ENCODE assay signal across 22 cellular contexts in the genomic region with DNA sequence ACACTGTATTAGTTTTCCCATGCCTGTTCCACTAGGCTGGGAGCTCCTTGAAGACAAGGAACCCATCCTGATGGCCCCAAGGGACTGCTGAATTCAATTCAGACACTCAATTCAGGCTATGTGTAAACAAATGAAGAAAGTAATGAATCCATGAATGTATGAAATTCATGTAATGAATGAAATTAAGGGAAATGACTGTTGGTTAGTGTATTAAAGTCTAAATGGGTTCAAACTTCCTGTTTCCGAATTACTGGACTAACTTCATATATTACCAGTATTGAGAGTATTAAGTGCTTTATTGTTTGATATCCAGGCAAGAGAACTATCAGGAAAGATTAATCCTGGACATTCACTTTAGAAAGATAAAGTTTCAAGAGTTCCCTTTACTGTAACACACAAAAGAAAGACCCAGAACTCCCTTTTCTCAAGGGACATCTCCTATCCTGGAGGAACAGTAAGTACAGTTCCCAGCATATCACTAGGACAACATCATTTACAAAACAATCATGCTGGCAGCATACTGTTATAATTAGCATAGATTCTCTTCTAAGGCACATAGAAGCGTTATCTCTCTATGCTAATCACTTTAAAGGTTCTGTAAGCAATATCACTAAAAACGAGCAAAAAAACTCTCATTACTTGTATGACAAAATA. TPM values are rescaled to one million over a fixed set of nuclear protein-coding genes. Genes with fewer than 3 reads are reported as not detected.
DNase-seq lines count a peak whose midpoint lies in the region; ATAC-seq and TF ChIP-seq lines count a peak whose summit lies in the region.
"Had no signal": no experiment of that assay in that cellular context is flagged by ENCODE, and none has a peak within 500 bp of the region (broad histone marks: within the 10 kb centered on the region; RNA-seq: fewer than 3 reads in every experiment).

No MANE protein-coding gene starts in this region.

- H3K27me3 ChIP-seq in HUES48 (ENCODE audit: control insufficient read depth, insufficient read depth, low read length), result no peaks in the 10 kb centered on the region
- H3K27me3 ChIP-seq in neural progenitor cell, result no peaks in the 10 kb centered on the region

- ATAC-seq in SK-N-SH treated with all-trans-retinoic acid at 6 μM for 48 hours, result no peak
- ATAC-seq: A549 had no signal

- peaks cover 74% of the 10 kb centered on the region for H3K79me2 ChIP-seq in neural progenitor cell (ENCODE audit: low read depth)

- H3K27ac ChIP-seq in HUES48 (ENCODE audit: low read depth, low read length) (peak overlapping the region; percentile 75), epithelial cell of prostate (peak overlapping the region; percentile 95), neural progenitor cell (no peak overlapping the region)
- H3K27ac ChIP-seq: A549, PC-9 had no signal

- H3K4me2 ChIP-seq in neural progenitor cell, result peak overlapping the region; percentile 8
- H3K4me2 ChIP-seq: A549, PC-9, SK-N-SH had no signal

- no peak overlapping the region for H3K4me3 Mint-ChIP-seq in neural progenitor cell

- DNase-seq in CD1c-positive myeloid dendritic cell (ENCODE audit: extremely low spot score) (peak; percentile 44), epithelial cell of prostate (ENCODE audit: low read depth, low spot score) (no peak), neural progenitor cell (ENCODE audit: low spot score) (no peak), D341Med (ENCODE audit: low spot score) (no peak), NCI-H446 treated with DMSO at 0.1 percent for 48 hours (lab: John Stamatoyannopoulos, UW) (no peak)
- DNase-seq: C1 segment of cervical spinal cord, DMS 273 treated with DMSO at 0.1 percent for 48 hours, GF-D8, IMR-90, Kasumi-1, NCI-H1105, NCI-H1694, NCI-H2107, NCI-H345, NCI-H69, PC-9, SHP77, SK-N-SH had no signal

- H3K36me3 ChIP-seq in HUES48 (ENCODE audit: control insufficient read depth, insufficient read depth, low read length), result no peaks in the 10 kb centered on the region
- H3K36me3 ChIP-seq in neural progenitor cell, result no peaks in the 10 kb centered on the region

- H3K27me3 Mint-ChIP-seq in neural progenitor cell (ENCODE audit: insufficient read depth, low read depth), result peaks cover 4% of the 10 kb centered on the region

- peaks cover 50% of the 10 kb centered on the region for H3K4me1 ChIP-seq in HUES48 (ENCODE audit: control insufficient read depth, insufficient read depth, low read length)
- H3K4me1 ChIP-seq in neural progenitor cell, result peaks cover 55% of the 10 kb centered on the region

- H3K4me3 ChIP-seq in HUES48 (ENCODE audit: low read depth, low read length), result peak overlapping the region; percentile 4; the same call in 1 of the 2 replicates
- H3K4me3 ChIP-seq in neural progenitor cell, result no peak overlapping the region
- H3K4me3 ChIP-seq: A549, PC-9 had no signal

- peaks cover 22% of the 10 kb centered on the region for H4K20me1 ChIP-seq in neural progenitor cell (ENCODE audit: low read depth)

- H3K27ac Mint-ChIP-seq in neural progenitor cell, result no peak overlapping the region

- H3K36me3 Mint-ChIP-seq in neural progenitor cell, result peaks cover 5% of the 10 kb centered on the region

- H3F3A ChIP-seq in neural progenitor cell (ENCODE audit: low read depth), result peaks cover 27% of the 10 kb centered on the region

- no peaks in the 10 kb centered on the region for H3K9me3 ChIP-seq in HUES48 (ENCODE audit: control insufficient read depth, insufficient read depth, low read length)
- no peaks in the 10 kb centered on the region for H3K9me3 ChIP-seq in neural progenitor cell (ENCODE audit: low read depth)
- H3K9me3 ChIP-seq: A549, SK-N-SH had no signal

- no peak overlapping the region for H2AFZ ChIP-seq in neural progenitor cell (replicated peaks)
- H2AFZ ChIP-seq: PC-9 had no signal

- H3K4me1 Mint-ChIP-seq in neural progenitor cell, result peaks cover 51% of the 10 kb centered on the region

- peaks cover 6% of the 10 kb centered on the region for H3K9me3 Mint-ChIP-seq in neural progenitor cell

- TF ChIP-seq CTCF in neural progenitor cell (IDR thresholded peaks at IDR 0.05), result no peak

- H3K9ac ChIP-seq in HUES48 (ENCODE audit: low read depth, low read length) (no peak overlapping the region), neural progenitor cell (no peak overlapping the region)
- H3K9ac ChIP-seq: SK-N-SH had no signal

TF ChIP-seq in SK-N-SH treated with all-trans-retinoic acid at 6 μM for 48 hours, 23 proteins besides CTCF, POLR2A, EP300 and RAD21:
- TF ChIP-seq, protein P1, sequence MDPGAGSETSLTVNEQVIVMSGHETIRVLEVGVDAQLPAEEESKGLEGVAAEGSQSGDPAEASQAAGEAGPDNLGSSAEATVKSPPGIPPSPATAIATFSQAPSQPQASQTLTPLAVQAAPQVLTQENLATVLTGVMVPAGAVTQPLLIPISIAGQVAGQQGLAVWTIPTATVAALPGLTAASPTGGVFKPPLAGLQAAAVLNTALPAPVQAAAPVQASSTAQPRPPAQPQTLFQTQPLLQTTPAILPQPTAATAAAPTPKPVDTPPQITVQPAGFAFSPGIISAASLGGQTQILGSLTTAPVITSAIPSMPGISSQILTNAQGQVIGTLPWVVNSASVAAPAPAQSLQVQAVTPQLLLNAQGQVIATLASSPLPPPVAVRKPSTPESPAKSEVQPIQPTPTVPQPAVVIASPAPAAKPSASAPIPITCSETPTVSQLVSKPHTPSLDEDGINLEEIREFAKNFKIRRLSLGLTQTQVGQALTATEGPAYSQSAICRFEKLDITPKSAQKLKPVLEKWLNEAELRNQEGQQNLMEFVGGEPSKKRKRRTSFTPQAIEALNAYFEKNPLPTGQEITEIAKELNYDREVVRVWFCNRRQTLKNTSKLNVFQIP (CRISPR knock-in tag; IDR thresholded peaks at IDR 0.05; ENCODE audit: borderline replicate concordance, low read depth), result no peak
- no peak for TF ChIP-seq ZNF70 (CRISPR knock-in tag; IDR thresholded peaks at IDR 0.05)
- TF ChIP-seq SNAI2 (CRISPR knock-in tag; IDR thresholded peaks at IDR 0.05), result no peak
- TF ChIP-seq PPARA (CRISPR knock-in tag; IDR thresholded peaks at IDR 0.05; ENCODE audit: borderline replicate concordance), result no peak
- TF ChIP-seq, protein P2, sequence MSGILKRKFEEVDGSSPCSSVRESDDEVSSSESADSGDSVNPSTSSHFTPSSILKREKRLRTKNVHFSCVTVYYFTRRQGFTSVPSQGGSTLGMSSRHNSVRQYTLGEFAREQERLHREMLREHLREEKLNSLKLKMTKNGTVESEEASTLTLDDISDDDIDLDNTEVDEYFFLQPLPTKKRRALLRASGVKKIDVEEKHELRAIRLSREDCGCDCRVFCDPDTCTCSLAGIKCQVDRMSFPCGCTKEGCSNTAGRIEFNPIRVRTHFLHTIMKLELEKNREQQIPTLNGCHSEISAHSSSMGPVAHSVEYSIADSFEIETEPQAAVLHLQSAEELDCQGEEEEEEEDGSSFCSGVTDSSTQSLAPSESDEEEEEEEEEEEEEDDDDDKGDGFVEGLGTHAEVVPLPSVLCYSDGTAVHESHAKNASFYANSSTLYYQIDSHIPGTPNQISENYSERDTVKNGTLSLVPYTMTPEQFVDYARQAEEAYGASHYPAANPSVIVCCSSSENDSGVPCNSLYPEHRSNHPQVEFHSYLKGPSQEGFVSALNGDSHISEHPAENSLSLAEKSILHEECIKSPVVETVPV (CRISPR knock-in tag; IDR thresholded peaks at IDR 0.05), result no peak
- no peak for TF ChIP-seq ESRRG (CRISPR knock-in tag; IDR thresholded peaks at IDR 0.05)
- TF ChIP-seq, protein P3, sequence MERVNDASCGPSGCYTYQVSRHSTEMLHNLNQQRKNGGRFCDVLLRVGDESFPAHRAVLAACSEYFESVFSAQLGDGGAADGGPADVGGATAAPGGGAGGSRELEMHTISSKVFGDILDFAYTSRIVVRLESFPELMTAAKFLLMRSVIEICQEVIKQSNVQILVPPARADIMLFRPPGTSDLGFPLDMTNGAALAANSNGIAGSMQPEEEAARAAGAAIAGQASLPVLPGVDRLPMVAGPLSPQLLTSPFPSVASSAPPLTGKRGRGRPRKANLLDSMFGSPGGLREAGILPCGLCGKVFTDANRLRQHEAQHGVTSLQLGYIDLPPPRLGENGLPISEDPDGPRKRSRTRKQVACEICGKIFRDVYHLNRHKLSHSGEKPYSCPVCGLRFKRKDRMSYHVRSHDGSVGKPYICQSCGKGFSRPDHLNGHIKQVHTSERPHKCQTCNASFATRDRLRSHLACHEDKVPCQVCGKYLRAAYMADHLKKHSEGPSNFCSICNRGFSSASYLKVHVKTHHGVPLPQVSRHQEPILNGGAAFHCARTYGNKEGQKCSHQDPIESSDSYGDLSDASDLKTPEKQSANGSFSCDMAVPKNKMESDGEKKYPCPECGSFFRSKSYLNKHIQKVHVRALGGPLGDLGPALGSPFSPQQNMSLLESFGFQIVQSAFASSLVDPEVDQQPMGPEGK (CRISPR knock-in tag; IDR thresholded peaks at IDR 0.05; ENCODE audit: borderline replicate concordance), result no peak
- TF ChIP-seq ISL1 (CRISPR knock-in tag; IDR thresholded peaks at IDR 0.05), result no peak
- no peak for TF ChIP-seq TCF4 (CRISPR knock-in tag; IDR thresholded peaks at IDR 0.05; ENCODE audit: borderline replicate concordance)
- TF ChIP-seq TOX (CRISPR knock-in tag; IDR thresholded peaks at IDR 0.05; ENCODE audit: borderline replicate concordance), result no peak
- TF ChIP-seq ZFP30 (CRISPR knock-in tag; IDR thresholded peaks at IDR 0.05), result no peak
- no peak for TF ChIP-seq RARB (CRISPR knock-in tag; IDR thresholded peaks at IDR 0.05)
- TF ChIP-seq GLIS3 (CRISPR knock-in tag; IDR thresholded peaks at IDR 0.05), result no peak
- no peak for TF ChIP-seq ZNF8 (CRISPR knock-in tag; IDR thresholded peaks at IDR 0.05)
- no peak for TF ChIP-seq OSR1 (CRISPR knock-in tag; IDR thresholded peaks at IDR 0.05)
- no peak for TF ChIP-seq ZNF565 (CRISPR knock-in tag; conservative IDR thresholded peaks at IDR 0.05; ENCODE audit: low read depth)
- no peak for TF ChIP-seq ARNTL (CRISPR knock-in tag; IDR thresholded peaks at IDR 0.05; ENCODE audit: borderline replicate concordance, low read depth)
- TF ChIP-seq, protein P4, sequence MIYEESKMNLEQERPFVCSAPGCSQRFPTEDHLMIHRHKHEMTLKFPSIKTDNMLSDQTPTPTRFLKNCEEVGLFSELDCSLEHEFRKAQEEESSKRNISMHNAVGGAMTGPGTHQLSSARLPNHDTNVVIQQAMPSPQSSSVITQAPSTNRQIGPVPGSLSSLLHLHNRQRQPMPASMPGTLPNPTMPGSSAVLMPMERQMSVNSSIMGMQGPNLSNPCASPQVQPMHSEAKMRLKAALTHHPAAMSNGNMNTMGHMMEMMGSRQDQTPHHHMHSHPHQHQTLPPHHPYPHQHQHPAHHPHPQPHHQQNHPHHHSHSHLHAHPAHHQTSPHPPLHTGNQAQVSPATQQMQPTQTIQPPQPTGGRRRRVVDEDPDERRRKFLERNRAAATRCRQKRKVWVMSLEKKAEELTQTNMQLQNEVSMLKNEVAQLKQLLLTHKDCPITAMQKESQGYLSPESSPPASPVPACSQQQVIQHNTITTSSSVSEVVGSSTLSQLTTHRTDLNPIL (CRISPR knock-in tag; IDR thresholded peaks at IDR 0.05; ENCODE audit: low read depth), result no peak
- no peak for TF ChIP-seq BACH2 (CRISPR knock-in tag; IDR thresholded peaks at IDR 0.05; ENCODE audit: borderline replicate concordance)
- no peak for TF ChIP-seq ZFP3 (CRISPR knock-in tag; IDR thresholded peaks at IDR 0.05)
TF ChIP-seq in SK-N-SH treated with all-trans-retinoic acid at 6 μM for 48 hours: peak in this region for 0.

RNA-seq across cellular contexts. Expression of a gene that starts 28.5 kb away (rescaled TPM):
- not detected in 2 replicates for total RNA-seq in neural progenitor cell (ENCODE audit: low replicate concordance)
- total RNA-seq: Daoy, IMR-90, PC-9 had no signal

RNA-seq across cellular contexts. Expression of a gene that starts 34.0 kb away (rescaled TPM):
- total RNA-seq in neural progenitor cell (ENCODE audit: low replicate concordance), result 14.0 and 15.3 TPM in 2 replicates
